ENCODE assay signal across 19 cellular contexts in genomic region chr10:108849688-108850087, GRCh38.
DNase-seq lines count a peak whose midpoint lies in the region; ATAC-seq and FAIRE-seq lines count a peak whose summit lies in the region.
"Had no signal": no experiment of that assay in that cellular context is flagged by ENCODE, and none has a peak within 500 bp of the region (broad histone marks: within the 10 kb centered on the region; RNA-seq: fewer than 3 reads in every experiment).

No MANE protein-coding gene starts in this region.

- no peaks in the 10 kb centered on the region for H3K9me3 ChIP-seq in small intestine (ENCODE audit: control insufficient read depth, low read depth)
- H3K9me3 ChIP-seq: esophagus muscularis mucosa, SJSA1 had no signal

- no peaks in the 10 kb centered on the region for H3K27me3 ChIP-seq in small intestine (ENCODE audit: control insufficient read depth in 2 of 2, insufficient read depth in 2 of 2, low read length in 2 of 2)
- H3K27me3 ChIP-seq: esophagus muscularis mucosa, SJSA1 had no signal

- H3K4me3 ChIP-seq in small intestine (ENCODE audit: low read depth in 1 of 2, low read length in 2 of 2): no peak overlapping the region
- H3K4me3 ChIP-seq: esophagus muscularis mucosa, SJSA1 had no signal

- no peak overlapping the region for H3K27ac ChIP-seq in small intestine (ENCODE audit: low read depth in 1 of 2, low read length in 1 of 2)
- H3K27ac ChIP-seq: esophagus muscularis mucosa, SJSA1 had no signal

- ATAC-seq in GM18517 (IDR thresholded peaks at IDR 0.05; ENCODE audit: unreplicated experiment) (peak; percentile 2), GM21528 (IDR thresholded peaks at IDR 0.05; ENCODE audit: low FRiP score, unreplicated experiment) (peak; percentile 25), HG03097 (IDR thresholded peaks at IDR 0.05; ENCODE audit: low FRiP score, unreplicated experiment) (peak; percentile 34)
- ATAC-seq: activated T-cell treated with anti-CD3 and anti-CD28 coated beads, Interleukin-2, amount 50 U/mL, for 4 hours had no signal

- WGBS in small intestine, 3 donors: 62 to 79% (median 74%) methylated on average over 2 of the region's 2 CpGs

- DNase-seq in NAMALWA (ENCODE audit: low spot score): peak; percentile 2
- no peak for DNase-seq in NCI-H2171 treated with DMSO at 0.1 percent for 48 hours (lab: John Stamatoyannopoulos, UW)
- DNase-seq in NCI-H2227 (lab: John Stamatoyannopoulos, UW; ENCODE audit: unreplicated experiment): no peak
- DNase-seq in GM19239 (ENCODE audit: insufficient read length, low spot score): no peak
- DNase-seq in small intestine: no peak
- DNase-seq: activated CD4-positive, alpha-beta T cell treated with anti-CD3 and anti-CD28 coated beads, Interleukin-2, amount 50 U/mL, for 1 hour; activated naive CD8-positive, alpha-beta T cell treated with anti-CD3 and anti-CD28 coated beads, Interleukin-2, amount 10 ng/mL, durations not matched to agents 7 days and 5 days; activated T-cell treated with anti-CD3 and anti-CD28 coated beads, Interleukin-2, amount 50 U/mL, for 4 hours; GF-D8; NCI-H1417 treated with DMSO at 0.1 percent for 48 hours; NCI-H345; nephron progenitor cell; stimulated activated CD4-positive, alpha-beta T cell treated with anti-CD3 and anti-CD28 coated beads, Interleukin-15, amount 100 ng/mL, for 24 hours had no signal

- FAIRE-seq in GM19239 (lab: Jason Lieb, UNC) (no peak), small intestine (lab: Jason Lieb, UNC) (no peak)
- FAIRE-seq: islet of Langerhans had no signal

- no peaks in the 10 kb centered on the region for H3K36me3 ChIP-seq in small intestine (ENCODE audit: control insufficient read depth in 2 of 2, insufficient read depth in 2 of 2, low read length in 2 of 2)
- H3K36me3 ChIP-seq: esophagus muscularis mucosa, SJSA1 had no signal

- no peaks in the 10 kb centered on the region for H3K4me1 ChIP-seq in small intestine (ENCODE audit: control insufficient read depth in 2 of 2, insufficient read depth in 1 of 2, low read depth in 1 of 2, low read length in 1 of 2)
- H3K4me1 ChIP-seq: esophagus muscularis mucosa, SJSA1 had no signal
